25 cellular contexts compared by ENCODE assay signal in the genomic region with DNA sequence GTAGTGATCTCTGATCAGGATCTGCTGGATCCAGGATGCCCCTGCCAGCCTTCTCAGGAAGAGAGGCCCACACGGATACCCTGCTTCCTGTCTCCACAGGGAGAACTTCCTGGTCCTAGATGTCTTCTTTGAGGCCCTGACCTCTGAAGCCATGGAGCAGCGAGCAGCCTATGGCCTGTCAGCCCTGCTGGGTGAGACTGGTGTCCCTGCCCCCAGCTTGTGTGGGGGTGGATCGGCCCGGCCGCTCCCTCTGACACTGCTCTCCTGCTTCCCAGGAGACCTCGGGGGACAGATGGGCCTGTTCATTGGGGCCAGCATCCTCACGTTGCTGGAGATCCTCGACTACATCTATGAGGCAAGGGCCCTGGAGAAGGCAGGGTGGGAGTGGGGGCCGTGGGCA. TPM values are rescaled to one million over a fixed set of nuclear protein-coding genes. Genes with fewer than 3 reads are reported as not detected.
DNase-seq lines count a peak whose midpoint lies in the region; ATAC-seq, FAIRE-seq and TF ChIP-seq lines count a peak whose summit lies in the region.
"Had no signal": no experiment of that assay in that cellular context is flagged by ENCODE, and none has a peak within 500 bp of the region (broad histone marks: within the 10 kb centered on the region; RNA-seq: fewer than 3 reads in every experiment).

No MANE protein-coding gene starts in this region.

- no peak overlapping the region for H2BK5ac ChIP-seq in mesenchymal stem cell (ENCODE audit: low read depth, low read length, poor library complexity, severe bottlenecking)

- peaks cover 19% of the 10 kb centered on the region for H3K79me2 ChIP-seq in K562 (ENCODE audit: control insufficient read depth, insufficient read depth, low read length)

- H3K9me1 ChIP-seq in K562 (ENCODE audit: control insufficient read depth, insufficient read depth, low read length) = no peaks in the 10 kb centered on the region

- no peak overlapping the region for H3K4me2 ChIP-seq in K562 (ENCODE audit: insufficient read depth, low read length)
- H3K4me2 ChIP-seq in mesenchymal stem cell (ENCODE audit: low read length, poor library complexity, severe bottlenecking) = no peak overlapping the region

- POLR2A ChIA-PET in MCF 10A (lab: Yijun Ruan, JAX) = no interaction called here
- POLR2A ChIA-PET in K562 (lab: Yijun Ruan, JAX) = interaction anchor here (0.6 to 1.0 kb wide), 4 partner anchors 15 to 106 kb away, joined by 3 to 4 read pairs (median 3); no protein-coding TSS in a partner anchor

- H3K4me1 ChIP-seq in breast epithelium (peaks cover 2 to 3% of the 10 kb centered on the region in 2 donors), K562 (replicated peaks in 1 of 2; ENCODE audit: control insufficient read depth in 2 of 2, insufficient read depth in 2 of 2, low read length in 2 of 2) (peaks cover 0 to 55% of the 10 kb centered on the region in 2 experiments; a peak in 3 of 5 replicates), mesenchymal stem cell (ENCODE audit: control insufficient read depth, insufficient read depth, low read depth, low read length) (peaks cover 41% of the 10 kb centered on the region), tibial nerve (peaks cover 0 to 50% (median 29%) of the 10 kb centered on the region in 4 donors)

- no peak overlapping the region for H2BK12ac ChIP-seq in mesenchymal stem cell (ENCODE audit: low read length in 2 of 2)

- no peak for DNase-seq in breast epithelium (ENCODE audit: low spot score in 2 of 2)
- DNase-seq in MCF 10A (ENCODE audit: unreplicated experiment) = no peak
- no peak for DNase-seq in K562 (ENCODE audit: extremely low read depth in 1 of 4, low spot score in 3 of 4)
- DNase-seq in mesenchymal stem cell = no peak
- no peak for DNase-seq in tibial nerve (ENCODE audit: low spot score in 2 of 2)
- DNase-seq in NCI-H2227 (lab: John Stamatoyannopoulos, UW; ENCODE audit: unreplicated experiment) = no peak
- no peak for DNase-seq in inferior parietal cortex (ENCODE audit: extremely low spot score)
- DNase-seq: AML-193, DMS153, HCEC 1CT, NCI-H1105, NCI-H2029 treated with DMSO at 0.1 percent for 48 hours, NCI-H446, PC-3, Right ventricle myocardium superior had no signal

- H4K20me1 ChIP-seq in K562 (replicated peaks; ENCODE audit: control insufficient read depth, insufficient read depth, low read length) = peaks cover 18% of the 10 kb centered on the region; the same call in 1 of the 2 replicates

- WGBS in K562 (ENCODE audit: insufficient coverage, low coverage, missing lambda C conversion rate) = 57% methylated on average over 4 of the region's 9 CpGs
- WGBS in mesenchymal stem cell = 78% methylated on average over 9 of the region's 9 CpGs
- 27 to 41% methylated on average over 7 to 9 of the region's 9 CpGs for WGBS in tibial nerve, 2 donors

- H3K27me3 ChIP-seq in breast epithelium (no peaks in the 10 kb centered on the region), K562 (ENCODE audit: control insufficient read depth in 2 of 2, insufficient read depth in 2 of 2, low read length in 2 of 2) (no peaks in the 10 kb centered on the region), mesenchymal stem cell (ENCODE audit: control insufficient read depth in 1 of 2, insufficient read depth in 1 of 2, low read length in 2 of 2) (peaks cover 11 to 18% of the 10 kb centered on the region in 2 experiments), tibial nerve (no peaks in the 10 kb centered on the region)

- TF ChIP-seq EP300 in K562 (IDR thresholded peaks at IDR 0.05; ENCODE audit: low read length) (no peak), tibial nerve (IDR thresholded peaks at IDR 0.05) (no peak)

- CTCF ChIA-PET in MCF 10A (lab: Yijun Ruan, JAX) = interaction anchor here (0.7 to 1.1 kb wide), 2 partner anchors 35 to 134 kb away, joined by 3 read pairs; partner anchors contain the start of gene INHA
- CTCF ChIA-PET in K562 (lab: Yijun Ruan, JAX; ENCODE audit: low intra/inter-chr PET ratio) = no interaction called here

- H2BK120ac ChIP-seq in mesenchymal stem cell (ENCODE audit: low read depth, low read length) = peak overlapping the region; percentile 24

- H3K27ac ChIP-seq in breast epithelium (peak overlapping the region; percentile 12 to 35), K562 (ENCODE audit: extremely low read depth, low read depth, low read length) (no peak overlapping the region), mesenchymal stem cell (ENCODE audit: low read length, poor library complexity, severe bottlenecking) (no peak overlapping the region), tibial nerve (peak overlapping the region; percentile 24 to 97 (median 58))

- H4K8ac ChIP-seq in mesenchymal stem cell (ENCODE audit: low read length) = peak overlapping the region; percentile 30

- no peak overlapping the region for H3K14ac ChIP-seq in mesenchymal stem cell (ENCODE audit: low read length in 2 of 2)

- no peak overlapping the region for H2AFZ ChIP-seq in K562 (ENCODE audit: low read depth, low read length)
- no peak overlapping the region for H2AFZ ChIP-seq in mesenchymal stem cell (ENCODE audit: low read depth, low read length)

- H3K4me1 Mint-ChIP-seq in MCF 10A (ENCODE audit: insufficient read depth, unreplicated experiment) = no peaks in the 10 kb centered on the region

- H4K91ac ChIP-seq in mesenchymal stem cell (ENCODE audit: low read length) = no peak overlapping the region

- intact Hi-C loops in breast epithelium (cut with DNase I; ENCODE audit: low total_unique reads) = no loop called here
- intact Hi-C loops in MCF 10A (cut with micrococcal nuclease) = no loop called here
- intact Hi-C loops in K562 (cut with micrococcal nuclease) = no loop called here

- H2BK15ac ChIP-seq in mesenchymal stem cell (ENCODE audit: low read depth, poor library complexity, severe bottlenecking) = no peak overlapping the region

- H3K36me3 ChIP-seq in breast epithelium = no peaks in the 10 kb centered on the region
- peaks cover 61% of the 10 kb centered on the region; the same call in 2 of the 3 replicates for H3K36me3 ChIP-seq in K562 (ENCODE audit: control insufficient read depth, insufficient read depth, low read length)
- H3K36me3 ChIP-seq in mesenchymal stem cell (ENCODE audit: control insufficient read depth in 1 of 2, insufficient read depth in 2 of 2, low read depth in 1 of 2, low read length in 2 of 2) = peaks cover 35 to 36% of the 10 kb centered on the region in 2 experiments
- peaks cover 0 to 26% (median 0%) of the 10 kb centered on the region in 3 donors for H3K36me3 ChIP-seq in tibial nerve

- peak overlapping the region in 1 of 2 experiments; percentile 58; a peak in 1 of 4 replicates for H3K9ac ChIP-seq in K562 (ENCODE audit: insufficient read depth in 1 of 2, low read depth in 2 of 2, low read length in 2 of 2)
- peak overlapping the region; percentile 48 for H3K9ac ChIP-seq in mesenchymal stem cell (ENCODE audit: low read length)

- H3K9me3 ChIP-seq in breast epithelium = no peaks in the 10 kb centered on the region
- no peaks in the 10 kb centered on the region for H3K9me3 ChIP-seq in K562 (replicated peaks; ENCODE audit: control insufficient read depth, insufficient read depth, low read depth, low read length)
- H3K9me3 ChIP-seq in mesenchymal stem cell (ENCODE audit: control insufficient read depth, low read length) = no peaks in the 10 kb centered on the region
- H3K9me3 ChIP-seq in tibial nerve = no peaks in the 10 kb centered on the region

- H3K4ac ChIP-seq in mesenchymal stem cell (ENCODE audit: low read depth in 1 of 2, low read length in 2 of 2) = peak overlapping the region in 1 of 2 experiments; percentile 15

- ATAC-seq in K562 (no peak), HG02870 (IDR thresholded peaks at IDR 0.05; ENCODE audit: unreplicated experiment) (no peak)
- ATAC-seq: CD8-positive, alpha-beta T cell; PC-3 had no signal

- H3K79me1 ChIP-seq in mesenchymal stem cell (replicated peaks; ENCODE audit: low read length, poor library complexity, severe bottlenecking) = peaks cover 26% of the 10 kb centered on the region

- FAIRE-seq in K562 (lab: Jason Lieb, UNC) = no peak
- FAIRE-seq: GM12891, HTR-8/SVneo had no signal

- BruUV-seq in MCF 10A (replicated peaks; lab: Mats Ljungman, UMichigan) (no TSS peak), K562 (replicated peaks; lab: Mats Ljungman, UMichigan) (no TSS peak)

- H3K9me3 Mint-ChIP-seq in MCF 10A (ENCODE audit: unreplicated experiment) = no peaks in the 10 kb centered on the region
- H3K9me3 Mint-ChIP-seq: CD8-positive, alpha-beta T cell; IgD-negative memory B cell had no signal

- no peak overlapping the region for H3K27ac Mint-ChIP-seq in MCF 10A (ENCODE audit: low read depth, unreplicated experiment)
- H3K27ac Mint-ChIP-seq: CD8-positive, alpha-beta T cell; IgD-negative memory B cell had no signal

- in situ Hi-C loops in K562 (cut with MboI) = no loop called here

- peak overlapping the region in 1 of 2 experiments; percentile 27 for H3K23ac ChIP-seq in mesenchymal stem cell (ENCODE audit: low read length in 2 of 2)

- TF ChIP-seq POLR2A in breast epithelium (IDR thresholded peaks at IDR 0.05) = no peak
- TF ChIP-seq POLR2A in K562 (conservative IDR thresholded peaks at IDR 0.05) = no peak
- no peak for TF ChIP-seq POLR2A in tibial nerve (IDR thresholded peaks at IDR 0.05)

- TF ChIP-seq RAD21 in K562 (CRISPR knock-in tag; conservative IDR thresholded peaks at IDR 0.05 in 1 of 2, IDR thresholded peaks at IDR 0.05 in 1 of 2) = no peak

- H3K4me3 Mint-ChIP-seq in MCF 10A (ENCODE audit: unreplicated experiment) = no peak overlapping the region
- H3K4me3 Mint-ChIP-seq: CD8-positive, alpha-beta T cell; IgD-negative memory B cell had no signal

- no peak overlapping the region for H2AK5ac ChIP-seq in mesenchymal stem cell (ENCODE audit: low read length, severe bottlenecking)

- no peak for TF ChIP-seq CTCF in breast epithelium (IDR thresholded peaks at IDR 0.05)
- no peak for TF ChIP-seq CTCF in MCF 10A (IDR thresholded peaks at IDR 0.05; ENCODE audit: unreplicated experiment)
- TF ChIP-seq CTCF in K562 (IDR thresholded peaks at IDR 0.05 in 2 of 3, conservative IDR thresholded peaks at IDR 0.05 in 1 of 3; ENCODE audit: insufficient read depth in 2 of 3, low read depth in 1 of 3, low read length in 3 of 3) = no peak
- no peak for TF ChIP-seq CTCF in tibial nerve (IDR thresholded peaks at IDR 0.05)

- no peaks in the 10 kb centered on the region for H3K27me3 Mint-ChIP-seq in MCF 10A (ENCODE audit: insufficient read depth, unreplicated experiment)

- peak overlapping the region in 1 of 2 experiments; percentile 14 for H3K18ac ChIP-seq in mesenchymal stem cell (ENCODE audit: low read depth in 1 of 2, low read length in 2 of 2)

- H3K4me3 ChIP-seq in breast epithelium = no peak overlapping the region
- H3K4me3 ChIP-seq in K562 = no peak overlapping the region
- H3K4me3 ChIP-seq in mesenchymal stem cell (ENCODE audit: insufficient read depth in 1 of 2, low read depth in 1 of 2, low read length in 2 of 2) = no peak overlapping the region
- H3K4me3 ChIP-seq in tibial nerve = no peak overlapping the region

- peaks cover 36% of the 10 kb centered on the region for H3K36me3 Mint-ChIP-seq in MCF 10A (ENCODE audit: insufficient read depth, unreplicated experiment)
- H3K36me3 Mint-ChIP-seq: IgD-negative memory B cell had no signal

RNA-seq across cellular contexts. Expression of gene CHPF, which starts 6.6 kb away (rescaled TPM):
- 10 to 100 TPM; 46.5 to 58.9 (median 49.0) TPM for total RNA-seq in breast epithelium
- 81.2 and 105 TPM in 2 replicates for total RNA-seq in MCF 10A (2022)
- total RNA-seq in K562 (2011; cell fraction: chromatin; rRNA removed; ENCODE audit: low replicate concordance) = 9.1 and 46.2 TPM in 2 replicates
- 74.1 and 96.4 TPM in 2 replicates for total RNA-seq in K562 (2011; cell fraction: nucleolus; rRNA removed)
- total RNA-seq in K562 (2011; cell fraction: nucleoplasm; rRNA removed) = 36.0 and 36.5 TPM in 2 replicates
- 57.2 and 67.6 TPM in 2 replicates for total RNA-seq in K562 (2014; rRNA removed)
- total RNA-seq in K562 (2014; rRNA removed; fragmentation: Illumina TruSeq; extraction: Trizol) = 1.5 and 2.0 TPM in 2 replicates
- 7.9 and 9.0 TPM in 2 replicates for total RNA-seq in K562 (2015; rRNA removed; fragmentation: Illumina TruSeq; extraction: Trizol)
- total RNA-seq in K562 (2021) = 40.1 and 41.1 TPM in 2 replicates
- polyA plus RNA-seq in K562 (2011; rRNA removed) = 9.9 and 14.8 TPM in 2 replicates
- 22.8 and 80.8 TPM in 2 replicates for polyA plus RNA-seq in K562 (2011; cell fraction: cytosol; rRNA removed)
- polyA plus RNA-seq in K562 (2011; cell fraction: nucleus; rRNA removed) = 25.6 and 44.2 TPM in 2 replicates
- 22.4 and 47.7 TPM in 2 replicates for polyA plus RNA-seq in K562 (2012)
- 2.6 and 11.5 TPM in 2 replicates for polyA plus RNA-seq in K562 (2014; fragmentation: Illumina TruSeq; extraction: Trizol)
- under 1 TPM; 0.15 to 0.35 TPM for polyA plus RNA-seq in K562 (2014; fragmentation: Nextera tagmentation; extraction: Ambion mirVana)
- 31.8 and 32.1 TPM in 2 replicates for polyA plus RNA-seq in K562 (2014; rRNA removed)
- polyA minus RNA-seq in K562 (2011; rRNA and poly(A)+ RNA removed) = 3.4 and 5.3 TPM in 2 replicates
- polyA minus RNA-seq in K562 (2011; cell fraction: cytosol; rRNA and poly(A)+ RNA removed) = 25.0 and 30.2 TPM in 2 replicates
- polyA minus RNA-seq in K562 (2011; cell fraction: nucleus; rRNA and poly(A)+ RNA removed) = 24.2 and 27.0 TPM in 2 replicates
- 134 TPM for polyA plus RNA-seq in mesenchymal stem cell (2013, experiment 1 of 2)
- 133 TPM for polyA plus RNA-seq in mesenchymal stem cell (2013, experiment 2 of 2)
- 10 to 100 TPM; 51.3 to 91.2 (median 62.9) TPM for total RNA-seq in tibial nerve

RNA-seq across cellular contexts. Expression of gene TMEM198, which starts 6.9 kb away (rescaled TPM):
- total RNA-seq in breast epithelium = 1 to 10 TPM; 1.6 to 1.9 (median 1.8) TPM
- 5.3 and 6.3 TPM in 2 replicates for total RNA-seq in MCF 10A (2022)
- 1.3 and 5.0 TPM in 2 replicates for total RNA-seq in K562 (2011; cell fraction: chromatin; rRNA removed; ENCODE audit: low replicate concordance)
- total RNA-seq in K562 (2011; cell fraction: nucleolus; rRNA removed) = 4.3 and 6.5 TPM in 2 replicates
- total RNA-seq in K562 (2011; cell fraction: nucleoplasm; rRNA removed) = 3.1 and 3.4 TPM in 2 replicates
- 1.1 and 2.5 TPM in 2 replicates for total RNA-seq in K562 (2014; rRNA removed)
- total RNA-seq in K562 (2014; rRNA removed; fragmentation: Illumina TruSeq; extraction: Trizol) = 0.38 and 0.47 TPM in 2 replicates
- total RNA-seq in K562 (2015; rRNA removed; fragmentation: Illumina TruSeq; extraction: Trizol) = 0.98 and 1.1 TPM in 2 replicates
- total RNA-seq in K562 (2021) = 2.4 and 3.8 TPM in 2 replicates
- polyA plus RNA-seq in K562 (2011; rRNA removed) = 1.1 and 2.2 TPM in 2 replicates
- 2.6 and 3.9 TPM in 2 replicates for polyA plus RNA-seq in K562 (2011; cell fraction: cytosol; rRNA removed)
- 19.4 and 26.1 TPM in 2 replicates for polyA plus RNA-seq in K562 (2011; cell fraction: nucleus; rRNA removed)
- polyA plus RNA-seq in K562 (2012) = 2.1 and 3.5 TPM in 2 replicates
- 1.0 and 1.3 TPM in 2 replicates for polyA plus RNA-seq in K562 (2014; fragmentation: Illumina TruSeq; extraction: Trizol)
- under 1 TPM; 0.03 TPM for polyA plus RNA-seq in K562 (2014; fragmentation: Nextera tagmentation; extraction: Ambion mirVana)
- 2.5 and 2.7 TPM in 2 replicates for polyA plus RNA-seq in K562 (2014; rRNA removed)
- polyA minus RNA-seq in K562 (2011; rRNA and poly(A)+ RNA removed) = 0.36 and 0.81 TPM in 2 replicates
- polyA minus RNA-seq in K562 (2011; cell fraction: cytosol; rRNA and poly(A)+ RNA removed) = 0.95 and 1.0 TPM in 2 replicates
- 1.5 and 1.7 TPM in 2 replicates for polyA minus RNA-seq in K562 (2011; cell fraction: nucleus; rRNA and poly(A)+ RNA removed)
- 1.5 TPM for polyA plus RNA-seq in mesenchymal stem cell (2013, experiment 1 of 2)
- polyA plus RNA-seq in mesenchymal stem cell (2013, experiment 2 of 2) = 1.3 TPM
- total RNA-seq in tibial nerve = 1 to 10 TPM; 1.6 to 2.4 (median 1.9) TPM

RNA-seq across cellular contexts. Expression of gene ASIC4, which starts 22.7 kb away (rescaled TPM):
- under 1 TPM in 1 of 3 donors, not detected in 2; 0.44 TPM for total RNA-seq in breast epithelium
- 0.17 TPM in 1 of 2 replicates, not detected in the other for total RNA-seq in MCF 10A (2022)
- total RNA-seq in K562 (2011; cell fraction: chromatin; rRNA removed; ENCODE audit: low replicate concordance) = 14.4 and 30.7 TPM in 2 replicates
- 21.7 and 26.1 TPM in 2 replicates for total RNA-seq in K562 (2011; cell fraction: nucleolus; rRNA removed)
- total RNA-seq in K562 (2011; cell fraction: nucleoplasm; rRNA removed) = 15.1 and 18.3 TPM in 2 replicates
- 17.7 and 24.8 TPM in 2 replicates for total RNA-seq in K562 (2014; rRNA removed)
- total RNA-seq in K562 (2014; rRNA removed; fragmentation: Illumina TruSeq; extraction: Trizol) = 2.3 and 3.8 TPM in 2 replicates
- 9.6 and 9.8 TPM in 2 replicates for total RNA-seq in K562 (2015; rRNA removed; fragmentation: Illumina TruSeq; extraction: Trizol)
- 13.5 and 14.7 TPM in 2 replicates for total RNA-seq in K562 (2021)
- 2.5 and 8.6 TPM in 2 replicates for polyA plus RNA-seq in K562 (2011; rRNA removed)
- 4.7 and 5.7 TPM in 2 replicates for polyA plus RNA-seq in K562 (2011; cell fraction: cytosol; rRNA removed)
- polyA plus RNA-seq in K562 (2011; cell fraction: nucleus; rRNA removed) = 48.9 and 62.7 TPM in 2 replicates
- 15.2 and 19.8 TPM in 2 replicates for polyA plus RNA-seq in K562 (2012)
- polyA plus RNA-seq in K562 (2014; fragmentation: Illumina TruSeq; extraction: Trizol) = 4.8 and 5.0 TPM in 2 replicates
- polyA plus RNA-seq in K562 (2014; fragmentation: Nextera tagmentation; extraction: Ambion mirVana) = under 1 TPM; 0.07 to 0.08 TPM
- 19.0 and 19.2 TPM in 2 replicates for polyA plus RNA-seq in K562 (2014; rRNA removed)
- 2.5 and 4.5 TPM in 2 replicates for polyA minus RNA-seq in K562 (2011; rRNA and poly(A)+ RNA removed)
- polyA minus RNA-seq in K562 (2011; cell fraction: cytosol; rRNA and poly(A)+ RNA removed) = 2.6 and 8.5 TPM in 2 replicates
- polyA minus RNA-seq in K562 (2011; cell fraction: nucleus; rRNA and poly(A)+ RNA removed) = 13.9 and 26.5 TPM in 2 replicates
- not detected for polyA plus RNA-seq in mesenchymal stem cell (2013, experiment 1 of 2)
- polyA plus RNA-seq in mesenchymal stem cell (2013, experiment 2 of 2) = not detected
- 1 to 10 TPM in 1 of 4 donors, under 1 TPM in 1, not detected in 2; 0.42 to 3.0 TPM for total RNA-seq in tibial nerve
- total RNA-seq: G401, Right ventricle myocardium superior, RPMI7951, SK-MEL-5 had no signal
- polyA plus RNA-seq: AG04450, IgD-negative memory B cell had no signal

RNA-seq across cellular contexts. Expression of gene OBSL1, which starts 34.4 kb away (rescaled TPM):
- total RNA-seq in breast epithelium (10 to 100 TPM; 69.2 to 91.9 (median 73.1) TPM), MCF 10A (2022) (29.0 and 29.8 TPM in 2 replicates), K562 (2014; rRNA removed) (14.9 and 19.2 TPM in 2 replicates), K562 (2014; rRNA removed; fragmentation: Illumina TruSeq; extraction: Trizol) (2.5 and 3.0 TPM in 2 replicates), K562 (2015; rRNA removed; fragmentation: Illumina TruSeq; extraction: Trizol) (8.6 and 9.6 TPM in 2 replicates), K562 (2021) (24.5 and 26.6 TPM in 2 replicates), tibial nerve (100 to 1,000 TPM in 2 of 4 donors, 10 to 100 TPM in 2; 85.0 to 135 (median 98.3) TPM)
- 21.4 and 68.9 TPM in 2 replicates for total RNA-seq in K562 (2011; cell fraction: chromatin; rRNA removed; ENCODE audit: low replicate concordance)
- 49.9 and 55.4 TPM in 2 replicates for total RNA-seq in K562 (2011; cell fraction: nucleolus; rRNA removed)
- total RNA-seq in K562 (2011; cell fraction: nucleoplasm; rRNA removed) = 22.7 and 27.9 TPM in 2 replicates
- polyA plus RNA-seq in K562 (2011; rRNA removed) (10.2 and 14.7 TPM in 2 replicates), K562 (2014; fragmentation: Illumina TruSeq; extraction: Trizol) (6.8 and 12.6 TPM in 2 replicates), K562 (2014; fragmentation: Nextera tagmentation; extraction: Ambion mirVana) (1 to 10 TPM; 1.2 to 1.9 TPM), K562 (2014; rRNA removed) (19.3 and 19.8 TPM in 2 replicates)
- polyA plus RNA-seq in K562 (2011; cell fraction: cytosol; rRNA removed) = 9.2 and 21.4 TPM in 2 replicates
- polyA plus RNA-seq in K562 (2011; cell fraction: nucleus; rRNA removed) = 91.1 and 133 TPM in 2 replicates
- polyA plus RNA-seq in K562 (2012) = 27.0 and 40.4 TPM in 2 replicates
- polyA minus RNA-seq in K562 (2011; rRNA and poly(A)+ RNA removed) = 6.2 and 8.2 TPM in 2 replicates
- polyA minus RNA-seq in K562 (2011; cell fraction: cytosol; rRNA and poly(A)+ RNA removed) = 14.2 and 18.7 TPM in 2 replicates
- polyA minus RNA-seq in K562 (2011; cell fraction: nucleus; rRNA and poly(A)+ RNA removed) = 17.0 and 18.6 TPM in 2 replicates
- 19.4 TPM for polyA plus RNA-seq in mesenchymal stem cell (2013, experiment 1 of 2)
- polyA plus RNA-seq in mesenchymal stem cell (2013, experiment 2 of 2) = 20.0 TPM
- polyA plus RNA-seq: IgD-negative memory B cell had no signal

RNA-seq across cellular contexts. Expression of gene INHA, which starts 35.1 kb away (rescaled TPM):
- total RNA-seq in breast epithelium = under 1 TPM in 2 of 3 donors, not detected in 1; 0.64 to 0.73 TPM
- 1.2 and 2.2 TPM in 2 replicates for total RNA-seq in MCF 10A (2022)
- total RNA-seq in K562 (2011; cell fraction: chromatin; rRNA removed; ENCODE audit: low replicate concordance) = 0.56 and 0.93 TPM in 2 replicates
- 0.79 and 1.0 TPM in 2 replicates for total RNA-seq in K562 (2011; cell fraction: nucleolus; rRNA removed)
- total RNA-seq in K562 (2011; cell fraction: nucleoplasm; rRNA removed) = 0.84 and 1.1 TPM in 2 replicates
- 1.1 and 1.3 TPM in 2 replicates for total RNA-seq in K562 (2014; rRNA removed)
- 0.11 and 0.13 TPM in 2 replicates for total RNA-seq in K562 (2014; rRNA removed; fragmentation: Illumina TruSeq; extraction: Trizol)
- 0.40 and 0.41 TPM in 2 replicates for total RNA-seq in K562 (2015; rRNA removed; fragmentation: Illumina TruSeq; extraction: Trizol)
- total RNA-seq in K562 (2021) = 0.51 and 0.71 TPM in 2 replicates
- polyA plus RNA-seq in K562 (2011; rRNA removed) = 0.61 and 0.72 TPM in 2 replicates
- polyA plus RNA-seq in K562 (2011; cell fraction: cytosol; rRNA removed) = 1.0 and 3.8 TPM in 2 replicates
- polyA plus RNA-seq in K562 (2011; cell fraction: nucleus; rRNA removed) = 3.8 and 4.3 TPM in 2 replicates
- polyA plus RNA-seq in K562 (2012) = 0.68 and 1.8 TPM in 2 replicates
- polyA plus RNA-seq in K562 (2014; fragmentation: Illumina TruSeq; extraction: Trizol) = 0.36 and 0.61 TPM in 2 replicates
- polyA plus RNA-seq in K562 (2014; fragmentation: Nextera tagmentation; extraction: Ambion mirVana) = under 1 TPM; 0.07 TPM
- polyA plus RNA-seq in K562 (2014; rRNA removed) = 0.90 and 1.9 TPM in 2 replicates
- 0.14 and 0.15 TPM in 2 replicates for polyA minus RNA-seq in K562 (2011; rRNA and poly(A)+ RNA removed)
- not detected in 2 replicates for polyA minus RNA-seq in K562 (2011; cell fraction: cytosol; rRNA and poly(A)+ RNA removed)
- polyA minus RNA-seq in K562 (2011; cell fraction: nucleus; rRNA and poly(A)+ RNA removed) = 0.33 and 0.40 TPM in 2 replicates
- 0.30 TPM for polyA plus RNA-seq in mesenchymal stem cell (2013, experiment 1 of 2)
- 0.18 TPM for polyA plus RNA-seq in mesenchymal stem cell (2013, experiment 2 of 2)
- 1 to 10 TPM in 2 of 4 donors, not detected in 2; 1.1 to 1.4 TPM for total RNA-seq in tibial nerve
- total RNA-seq: A172; CD8-positive, alpha-beta T cell had no signal
- polyA plus RNA-seq: IgD-negative memory B cell had no signal

Comparison
In these comparisons a context has a peak if more than half of its experiments do, and no peak if none do; other contexts are left out.
1. H3K27ac ChIP-seq: peak in breast epithelium (2 of 2) and tibial nerve (4 of 4); none in K562 (single experiment) and mesenchymal stem cell (single experiment).